ENCODE assay signal across 9 cellular contexts in the genomic region with DNA sequence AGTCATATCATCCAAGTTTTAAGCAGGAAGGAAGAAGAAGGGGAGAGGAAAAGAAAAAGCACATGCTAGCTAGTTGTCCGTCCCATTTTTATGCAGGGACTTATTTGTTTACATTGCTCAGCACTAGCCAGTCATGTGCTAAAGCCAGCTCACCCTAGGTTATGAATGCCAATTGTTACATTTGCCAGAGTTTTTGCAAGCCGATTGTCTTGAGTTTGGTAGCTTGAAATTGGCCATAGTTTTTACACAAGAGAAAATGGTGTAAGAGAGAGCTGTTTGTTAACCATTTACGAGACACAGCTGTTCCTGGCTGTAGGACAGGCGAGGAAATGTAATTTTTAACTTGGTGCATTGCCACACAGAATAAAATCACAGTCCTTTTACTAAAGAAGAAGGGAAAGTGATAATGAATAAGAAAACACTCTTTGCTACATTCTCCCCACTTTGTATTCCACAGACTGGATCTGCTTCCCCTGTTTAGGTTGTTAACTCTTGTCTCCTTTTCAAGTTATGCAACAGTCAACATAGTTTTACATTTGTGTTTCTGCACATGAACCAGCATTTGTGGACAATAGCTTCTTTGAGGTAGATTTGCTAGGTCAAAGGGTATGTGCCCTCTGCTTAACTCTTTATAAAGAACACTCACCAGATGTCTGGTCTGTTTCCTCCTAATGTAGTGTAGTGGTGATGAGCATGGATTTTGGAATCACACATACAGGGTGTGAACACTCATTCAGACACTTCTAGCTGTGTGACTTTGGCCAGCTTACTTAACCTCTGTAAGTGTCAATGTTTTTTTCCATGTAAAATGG.
DNase-seq lines count a peak whose midpoint lies in the region; ATAC-seq and TF ChIP-seq lines count a peak whose summit lies in the region.
"Had no signal": no experiment of that assay in that cellular context is flagged by ENCODE, and none has a peak within 500 bp of the region (broad histone marks: within the 10 kb centered on the region; RNA-seq: fewer than 3 reads in every experiment).

No MANE protein-coding gene starts in this region.

- no peaks in the 10 kb centered on the region for H3K4me1 ChIP-seq in mesenchymal stem cell (ENCODE audit: control insufficient read depth, insufficient read depth, low read depth, low read length)

- H3K27me3 ChIP-seq in mesenchymal stem cell (ENCODE audit: control insufficient read depth in 1 of 2, insufficient read depth in 1 of 2, low read length in 2 of 2) = no peaks in the 10 kb centered on the region

- H2BK5ac ChIP-seq in mesenchymal stem cell (ENCODE audit: low read depth, low read length, poor library complexity, severe bottlenecking) = no peak overlapping the region

- no peak overlapping the region for H2AFZ ChIP-seq in mesenchymal stem cell (ENCODE audit: low read depth, low read length)

- H3K9me3 Mint-ChIP-seq in type B pancreatic cell = no peaks in the 10 kb centered on the region

- WGBS in mesenchymal stem cell = 36% methylated on average over 2 of the region's 4 CpGs

- H3K14ac ChIP-seq in mesenchymal stem cell (ENCODE audit: low read length in 2 of 2) = no peak overlapping the region

- DNase-seq in RPMI7951 (ENCODE audit: low read depth) (peak; percentile 20), fibroblast of peridontal ligament (ENCODE audit: extremely low read depth) (peak; percentile 66), mesenchymal stem cell (peak; percentile 56), type B pancreatic cell (ENCODE audit: extremely low spot score, unreplicated experiment) (no peak), mesenteric fat pad (ENCODE audit: low spot score) (no peak)
- no peak for DNase-seq in activated CD4-positive, alpha-beta T cell treated with anti-CD3 and anti-CD28 coated beads for 48 hours

- H3K27ac Mint-ChIP-seq in type B pancreatic cell = no peak overlapping the region

- no peaks in the 10 kb centered on the region for H3K36me3 Mint-ChIP-seq in type B pancreatic cell

- H4K91ac ChIP-seq in mesenchymal stem cell (ENCODE audit: low read length) = no peak overlapping the region

- peak overlapping the region in 1 of 2 experiments; percentile 55 for H3K18ac ChIP-seq in mesenchymal stem cell (ENCODE audit: low read depth in 1 of 2, low read length in 2 of 2)

- no peak for TF ChIP-seq POLR2A in GM18505 (IDR thresholded peaks at IDR 0.05; ENCODE audit: borderline replicate concordance, extremely low read depth, insufficient read depth, insufficient read length)

- peak overlapping the region; percentile 15 for H3K4me3 Mint-ChIP-seq in type B pancreatic cell

- no peak overlapping the region for H3K4ac ChIP-seq in mesenchymal stem cell (ENCODE audit: low read depth in 1 of 2, low read length in 2 of 2)

- peaks cover 52% of the 10 kb centered on the region for H3K27me3 Mint-ChIP-seq in type B pancreatic cell

- H2AK5ac ChIP-seq in mesenchymal stem cell (ENCODE audit: low read length, severe bottlenecking) = no peak overlapping the region

- no peak overlapping the region for H4K8ac ChIP-seq in mesenchymal stem cell (ENCODE audit: low read length)

- peak overlapping the region; percentile 60 for H3K4me2 ChIP-seq in mesenchymal stem cell (ENCODE audit: low read length, poor library complexity, severe bottlenecking)

- no peak overlapping the region for H2BK12ac ChIP-seq in mesenchymal stem cell (ENCODE audit: low read length in 2 of 2)

- no peak overlapping the region for H2BK15ac ChIP-seq in mesenchymal stem cell (ENCODE audit: low read depth, poor library complexity, severe bottlenecking)

- TF ChIP-seq CTCF in type B pancreatic cell (conservative IDR thresholded peaks at IDR 0.05) = no peak

- H2BK120ac ChIP-seq in mesenchymal stem cell (ENCODE audit: low read depth, low read length) = no peak overlapping the region

- H3K23ac ChIP-seq in mesenchymal stem cell (ENCODE audit: low read length in 2 of 2) = no peak overlapping the region

- peak overlapping the region in 1 of 2 experiments; percentile 37 for H3K4me3 ChIP-seq in mesenchymal stem cell (ENCODE audit: insufficient read depth in 1 of 2, low read depth in 1 of 2, low read length in 2 of 2)

- peak overlapping the region; percentile 67 for H3K27ac ChIP-seq in mesenchymal stem cell (ENCODE audit: low read length, poor library complexity, severe bottlenecking)
- H3K27ac ChIP-seq: RWPE1 had no signal

- peaks cover 20% of the 10 kb centered on the region for H3K4me1 Mint-ChIP-seq in type B pancreatic cell (ENCODE audit: unreplicated experiment)

- H3K79me1 ChIP-seq in mesenchymal stem cell (replicated peaks; ENCODE audit: low read length, poor library complexity, severe bottlenecking) = no peaks in the 10 kb centered on the region

- no peaks in the 10 kb centered on the region for H3K9me3 ChIP-seq in mesenchymal stem cell (ENCODE audit: control insufficient read depth, low read length)

- H3K9ac ChIP-seq in mesenchymal stem cell (ENCODE audit: low read length) = peak overlapping the region; percentile 65

- no peaks in the 10 kb centered on the region for H3K36me3 ChIP-seq in mesenchymal stem cell (ENCODE audit: control insufficient read depth in 1 of 2, insufficient read depth in 2 of 2, low read depth in 1 of 2, low read length in 2 of 2)

- ATAC-seq in HG03460 (IDR thresholded peaks at IDR 0.05; ENCODE audit: unreplicated experiment) = no peak
- no peak for ATAC-seq in GM18505 (IDR thresholded peaks at IDR 0.05; ENCODE audit: unreplicated experiment)

Comparison
In these comparisons a context has a peak if more than half of its experiments do, and no peak if none do; other contexts are left out.
1. DNase-seq: peak in RPMI7951 (single experiment), fibroblast of peridontal ligament (single experiment) and mesenchymal stem cell (single experiment); none in type B pancreatic cell (single experiment), activated CD4-positive, alpha-beta T cell treated with anti-CD3 and anti-CD28 coated beads for 48 hours (single experiment) and mesenteric fat pad (single experiment).